ENCODE assay signal across 2 cellular contexts in genomic region chr10:35386594-35387174, GRCh38.
TF ChIP-seq lines count a peak whose summit lies in the region.

No MANE protein-coding gene starts in this region.

TF ChIP-seq in IMR-90, 13 proteins besides CTCF, POLR2A, EP300 and RAD21:
- TF ChIP-seq RFX5 (IDR thresholded peaks at IDR 0.05; ENCODE audit: low read depth, low read length) = no peak
- TF ChIP-seq NFE2L2 (IDR thresholded peaks at IDR 0.05; ENCODE audit: low read depth, low read length) = no peak
- TF ChIP-seq RCOR1 (IDR thresholded peaks at IDR 0.05; ENCODE audit: insufficient replicate concordance, low read length) = no peak
- TF ChIP-seq FOS (IDR thresholded peaks at IDR 0.05; ENCODE audit: low read depth, low read length) = no peak
- no peak for TF ChIP-seq CHD1 (IDR thresholded peaks at IDR 0.05; ENCODE audit: low read depth, low read length)
- TF ChIP-seq MXI1 (IDR thresholded peaks at IDR 0.05; ENCODE audit: borderline replicate concordance, low read depth, low read length) = no peak
- TF ChIP-seq BHLHE40 (IDR thresholded peaks at IDR 0.05; ENCODE audit: low read depth, low read length) = no peak
- no peak for TF ChIP-seq MAZ (IDR thresholded peaks at IDR 0.05; ENCODE audit: borderline replicate concordance, low read depth, low read length)
- TF ChIP-seq, protein P1, sequence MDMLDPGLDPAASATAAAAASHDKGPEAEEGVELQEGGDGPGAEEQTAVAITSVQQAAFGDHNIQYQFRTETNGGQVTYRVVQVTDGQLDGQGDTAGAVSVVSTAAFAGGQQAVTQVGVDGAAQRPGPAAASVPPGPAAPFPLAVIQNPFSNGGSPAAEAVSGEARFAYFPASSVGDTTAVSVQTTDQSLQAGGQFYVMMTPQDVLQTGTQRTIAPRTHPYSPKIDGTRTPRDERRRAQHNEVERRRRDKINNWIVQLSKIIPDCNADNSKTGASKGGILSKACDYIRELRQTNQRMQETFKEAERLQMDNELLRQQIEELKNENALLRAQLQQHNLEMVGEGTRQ (IDR thresholded peaks at IDR 0.05; ENCODE audit: low read depth, low read length) = no peak
- TF ChIP-seq CEBPB (IDR thresholded peaks at IDR 0.05; ENCODE audit: low read depth, low read length) = no peak
- TF ChIP-seq, protein P2, sequence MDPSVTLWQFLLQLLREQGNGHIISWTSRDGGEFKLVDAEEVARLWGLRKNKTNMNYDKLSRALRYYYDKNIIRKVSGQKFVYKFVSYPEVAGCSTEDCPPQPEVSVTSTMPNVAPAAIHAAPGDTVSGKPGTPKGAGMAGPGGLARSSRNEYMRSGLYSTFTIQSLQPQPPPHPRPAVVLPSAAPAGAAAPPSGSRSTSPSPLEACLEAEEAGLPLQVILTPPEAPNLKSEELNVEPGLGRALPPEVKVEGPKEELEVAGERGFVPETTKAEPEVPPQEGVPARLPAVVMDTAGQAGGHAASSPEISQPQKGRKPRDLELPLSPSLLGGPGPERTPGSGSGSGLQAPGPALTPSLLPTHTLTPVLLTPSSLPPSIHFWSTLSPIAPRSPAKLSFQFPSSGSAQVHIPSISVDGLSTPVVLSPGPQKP (IDR thresholded peaks at IDR 0.05; ENCODE audit: borderline replicate concordance, low read depth, low read length) = no peak
- no peak for TF ChIP-seq MAFK (IDR thresholded peaks at IDR 0.05; ENCODE audit: low read depth, low read length)
- no peak for TF ChIP-seq SMC3 (IDR thresholded peaks at IDR 0.05; ENCODE audit: low read depth, low read length)

TF ChIP-seq in GM12878, 131 proteins besides CTCF, POLR2A, EP300 and RAD21:
- TF ChIP-seq RFX5 (IDR thresholded peaks at IDR 0.05; ENCODE audit: low read depth, low read length) (no peak), NR2F1 (conservative IDR thresholded peaks at IDR 0.05) (no peak), CBFB (IDR thresholded peaks at IDR 0.05; ENCODE audit: low read depth) (no peak), PAX5 (IDR thresholded peaks at IDR 0.05; ENCODE audit: borderline replicate concordance, low read depth, low read length) (no peak), CHD1 (IDR thresholded peaks at IDR 0.05; ENCODE audit: low read depth, low read length) (no peak), CHD4 (IDR thresholded peaks at IDR 0.05) (no peak), HDAC6 (IDR thresholded peaks at IDR 0.05; ENCODE audit: unreplicated experiment) (no peak), IKZF2 (IDR thresholded peaks at IDR 0.05) (no peak), CREM (IDR thresholded peaks at IDR 0.05; ENCODE audit: low read depth) (no peak), HCFC1 (IDR thresholded peaks at IDR 0.05; ENCODE audit: low read length) (no peak), SREBF1 (IDR thresholded peaks at IDR 0.05; ENCODE audit: low read length) (no peak), ATF7 (IDR thresholded peaks at IDR 0.05; ENCODE audit: low read depth) (no peak), RUNX3 (IDR thresholded peaks at IDR 0.05; ENCODE audit: low read length) (no peak), MTA2 (IDR thresholded peaks at IDR 0.05; ENCODE audit: low read depth) (no peak)
- TF ChIP-seq, protein P3, sequence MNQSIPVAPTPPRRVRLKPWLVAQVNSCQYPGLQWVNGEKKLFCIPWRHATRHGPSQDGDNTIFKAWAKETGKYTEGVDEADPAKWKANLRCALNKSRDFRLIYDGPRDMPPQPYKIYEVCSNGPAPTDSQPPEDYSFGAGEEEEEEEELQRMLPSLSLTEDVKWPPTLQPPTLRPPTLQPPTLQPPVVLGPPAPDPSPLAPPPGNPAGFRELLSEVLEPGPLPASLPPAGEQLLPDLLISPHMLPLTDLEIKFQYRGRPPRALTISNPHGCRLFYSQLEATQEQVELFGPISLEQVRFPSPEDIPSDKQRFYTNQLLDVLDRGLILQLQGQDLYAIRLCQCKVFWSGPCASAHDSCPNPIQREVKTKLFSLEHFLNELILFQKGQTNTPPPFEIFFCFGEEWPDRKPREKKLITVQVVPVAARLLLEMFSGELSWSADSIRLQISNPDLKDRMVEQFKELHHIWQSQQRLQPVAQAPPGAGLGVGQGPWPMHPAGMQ (IDR thresholded peaks at IDR 0.05; ENCODE audit: borderline replicate concordance) = no peak
